In genomic region chr15:90883971-90884718, GRCh38 we compare ENCODE assay signal across 8 cellular contexts. TPM values are rescaled to one million over a fixed set of nuclear protein-coding genes. Genes with fewer than 3 reads are reported as not detected.
DNase-seq lines count a peak whose midpoint lies in the region; ATAC-seq, FAIRE-seq and TF ChIP-seq lines count a peak whose summit lies in the region.

TSS of gene FES (plus strand) at chr15:90884504. CDS start at chr15:90885046, 542 bp downstream.

- peak within 1 kb of the TSS; percentile 90 to 97 (median 94) for H3K27ac ChIP-seq in BLaER1 treated with 17β-estradiol and CSF1 and Interleukin-3, amounts not matched to agents 10 nM and 100 nM
- H3K27ac ChIP-seq in Karpas-422 (ENCODE audit: low read length): peak within 1 kb of the TSS; percentile 83
- H3K27ac ChIP-seq in cingulate gyrus (ENCODE audit: low read depth, low read length): peak within 1 kb of the TSS; percentile 32
- H3K27ac ChIP-seq in HepG2 (ENCODE audit: extremely low read length, insufficient read depth, low read length): no peak within 1 kb of the TSS

- H3K27me3 ChIP-seq in BLaER1 treated with 17β-estradiol and CSF1 and Interleukin-3, amounts not matched to agents 10 nM and 100 nM: no peaks in the 10 kb centered on the region
- no peaks in the 10 kb centered on the region for H3K27me3 ChIP-seq in Karpas-422 (ENCODE audit: low read length)
- 0 out of 5 replicates have a peak, but pooled peaks cover 0 to 3% of the 10 kb centered on the region in 2 experiments for H3K27me3 ChIP-seq in HepG2 (ENCODE audit: control insufficient read depth in 1 of 2, insufficient read depth in 2 of 2, low read length in 2 of 2)

- peak within 1 kb of the TSS; percentile 63 to 89 (median 74) for H3K4me3 ChIP-seq in BLaER1 treated with 17β-estradiol and CSF1 and Interleukin-3, amounts not matched to agents 10 nM and 100 nM
- peak within 1 kb of the TSS; percentile 66 for H3K4me3 ChIP-seq in Karpas-422 (ENCODE audit: low read length)
- peak within 1 kb of the TSS; percentile 37 to 65 (median 54); a peak in 5 of 6 replicates for H3K4me3 ChIP-seq in HepG2 (replicated peaks in 1 of 3; ENCODE audit: insufficient read depth in 1 of 3, low read depth in 2 of 3, low read length in 3 of 3)

- H3K4me1 ChIP-seq in BLaER1 treated with 17β-estradiol and CSF1 and Interleukin-3, amounts not matched to agents 10 nM and 100 nM: peaks cover 40 to 66% (median 51%) of the 10 kb centered on the region in 10 experiments
- H3K4me1 ChIP-seq in Karpas-422 (ENCODE audit: low read length): peaks cover 54% of the 10 kb centered on the region
- H3K4me1 ChIP-seq in HepG2 (ENCODE audit: insufficient read depth, low read length): peaks cover 36% of the 10 kb centered on the region

- H2AFZ ChIP-seq in Karpas-422 (ENCODE audit: low read length) (no peak within 1 kb of the TSS), HepG2 (ENCODE audit: low read length) (no peak within 1 kb of the TSS)

- BruUV-seq in HepG2 (replicated peaks; lab: Mats Ljungman, UMichigan): no TSS peak

- H4K20me1 ChIP-seq in BLaER1 treated with 17β-estradiol and CSF1 and Interleukin-3, amounts not matched to agents 10 nM and 100 nM: peaks cover 4 to 66% (median 24%) of the 10 kb centered on the region in 11 experiments; a peak in 15 of 22 replicates
- no peaks in the 10 kb centered on the region for H4K20me1 ChIP-seq in Karpas-422 (ENCODE audit: insufficient read depth, low read depth, low read length)
- 0 out of 2 replicates have a peak, but pooled peaks cover 2% of the 10 kb centered on the region for H4K20me1 ChIP-seq in HepG2 (ENCODE audit: insufficient read depth, low read length)

- peaks cover 50 to 70% (median 67%) of the 10 kb centered on the region in 11 experiments for H3K36me3 ChIP-seq in BLaER1 treated with 17β-estradiol and CSF1 and Interleukin-3, amounts not matched to agents 10 nM and 100 nM
- H3K36me3 ChIP-seq in Karpas-422 (ENCODE audit: insufficient read depth, low read length): no peaks in the 10 kb centered on the region
- peaks cover 4 to 11% of the 10 kb centered on the region in 2 experiments; a peak in 3 of 5 replicates for H3K36me3 ChIP-seq in HepG2 (replicated peaks in 1 of 2; ENCODE audit: control insufficient read depth in 1 of 2, insufficient read depth in 2 of 2, low read length in 2 of 2)

- CTCF ChIA-PET in HepG2 (lab: Yijun Ruan, JAX; ENCODE audit: low intra/inter-chr PET ratio, low total read pairs): no interaction called here

- 59% methylated on average over 19 of the region's 59 CpGs for WGBS in HepG2 (ENCODE audit: low lambda C conversion rate)

- TF ChIP-seq EP300 in HepG2 (IDR thresholded peaks at IDR 0.05; ENCODE audit: low read depth in 2 of 2, low read length in 2 of 2) (no peak), HepG2 (CRISPR knock-in tag; IDR thresholded peaks at IDR 0.05; ENCODE audit: borderline replicate concordance) (no peak)

- DNase-seq in Karpas-422 (peak; percentile 78), HepG2 (ENCODE audit: low spot score) (no peak), T1000 (lab: John Stamatoyannopoulos, UW) (no peak), NCI-H1092 treated with DMSO at 0.1 percent for 48 hours (lab: John Stamatoyannopoulos, UW) (no peak)
- no peak for DNase-seq in stimulated activated naive CD4-positive, alpha-beta T cell (lab: John Stamatoyannopoulos, UW)

- in situ Hi-C loops in HepG2 (cut with HindIII; ENCODE audit: extremely low pct_ligation_motif_present, low pct_unique_long_range_greater_than_20kb): no loop called here

- H3K9ac ChIP-seq in BLaER1 treated with 17β-estradiol and CSF1 and Interleukin-3, amounts not matched to agents 10 nM and 100 nM: peak within 1 kb of the TSS; percentile 88 to 97 (median 91)
- H3K9ac ChIP-seq in Karpas-422 (ENCODE audit: low read length): peak within 1 kb of the TSS; percentile 73
- peak within 1 kb of the TSS; percentile 53 for H3K9ac ChIP-seq in HepG2 (ENCODE audit: insufficient read depth, low read depth, low read length)

- TF ChIP-seq RAD21 in HepG2 (CRISPR knock-in tag; IDR thresholded peaks at IDR 0.05): no peak

- no peak for TF ChIP-seq CTCF in HepG2 (CRISPR knock-in tag; IDR thresholded peaks at IDR 0.05)
- TF ChIP-seq CTCF in subcutaneous adipose tissue (IDR thresholded peaks at IDR 0.05; ENCODE audit: low read depth): no peak

- peak within 1 kb of the TSS; percentile 91 to 100 (median 99) for H3K4me2 ChIP-seq in BLaER1 treated with 17β-estradiol and CSF1 and Interleukin-3, amounts not matched to agents 10 nM and 100 nM
- H3K4me2 ChIP-seq in Karpas-422 (ENCODE audit: low read depth, low read length, poor library complexity, severe bottlenecking) (peak within 1 kb of the TSS; percentile 63), HepG2 (ENCODE audit: low read depth, low read length) (peak within 1 kb of the TSS; percentile 72)

- ATAC-seq in HepG2: peak; percentile 37

- H3K79me2 ChIP-seq in Karpas-422 (ENCODE audit: low read length) (peaks cover 4% of the 10 kb centered on the region; the same call in 1 of the 2 replicates), HepG2 (ENCODE audit: insufficient read depth, low read length) (no peaks in the 10 kb centered on the region)

- H3K9me2 ChIP-seq in Karpas-422 (replicated peaks; ENCODE audit: insufficient read depth, low read length): no peaks in the 10 kb centered on the region

- intact Hi-C loops in HepG2 (cut with micrococcal nuclease; ENCODE audit: unreplicated experiment): no loop called here

- POLR2A ChIA-PET in HepG2 (lab: Yijun Ruan, JAX): interaction anchor here (0.7 to 5.1 kb wide), 8 partner anchors 9 to 236 kb away, joined by 3 to 52 read pairs (median 8); partner anchors contain the start of gene MAN2A2

- no peaks in the 10 kb centered on the region for H3K9me3 ChIP-seq in BLaER1 treated with 17β-estradiol and CSF1 and Interleukin-3, amounts not matched to agents 10 nM and 100 nM (replicated peaks in 1 of 11)
- H3K9me3 ChIP-seq in Karpas-422 (ENCODE audit: low read length) (no peaks in the 10 kb centered on the region), HepG2 (ENCODE audit: low read length) (no peaks in the 10 kb centered on the region)

- TF ChIP-seq POLR2A in HepG2 (IDR thresholded peaks at IDR 0.05; ENCODE audit: insufficient read depth in 1 of 2, low read depth in 2 of 2, low read length in 2 of 2): no peak

- no peak for FAIRE-seq in HepG2 (lab: Jason Lieb, UNC)

TF ChIP-seq in HepG2, 621 proteins besides CTCF, POLR2A, EP300 and RAD21 (continues in another document):
- no peak for TF ChIP-seq ZNF567 (CRISPR knock-in tag; IDR thresholded peaks at IDR 0.05; ENCODE audit: borderline replicate concordance)
- TF ChIP-seq HHEX (CRISPR knock-in tag; IDR thresholded peaks at IDR 0.05): no peak
- TF ChIP-seq MXD3 (CRISPR knock-in tag; IDR thresholded peaks at IDR 0.05): no peak
- TF ChIP-seq ZNF891 (CRISPR knock-in tag; IDR thresholded peaks at IDR 0.05): no peak
- TF ChIP-seq KLF16 (CRISPR knock-in tag; IDR thresholded peaks at IDR 0.05): no peak
- TF ChIP-seq MAF1 (CRISPR knock-in tag; IDR thresholded peaks at IDR 0.05; ENCODE audit: borderline replicate concordance): no peak
- TF ChIP-seq MZF1 (CRISPR knock-in tag; IDR thresholded peaks at IDR 0.05; ENCODE audit: borderline replicate concordance): no peak
- TF ChIP-seq PHF21A (CRISPR knock-in tag; IDR thresholded peaks at IDR 0.05): no peak
- TF ChIP-seq NFIC (IDR thresholded peaks at IDR 0.05; ENCODE audit: low read length): no peak
- TF ChIP-seq SP5 (CRISPR knock-in tag; IDR thresholded peaks at IDR 0.05; ENCODE audit: borderline replicate concordance, low read depth): no peak
- TF ChIP-seq ZNF20 (CRISPR knock-in tag; IDR thresholded peaks at IDR 0.05): no peak
- TF ChIP-seq THRA (CRISPR knock-in tag; IDR thresholded peaks at IDR 0.05; ENCODE audit: borderline replicate concordance): no peak

RNA-seq across cellular contexts. Expression of gene FES, which starts in this region (rescaled TPM):
- total RNA-seq in Karpas-422 (2014; rRNA removed; shearing (Covaris generic); ENCODE audit: low replicate concordance): 33.7 and 88.0 TPM in 2 replicates
- total RNA-seq in HepG2 (2016; rRNA removed; fragmentation: Illumina TruSeq; extraction: Trizol) (8.5 and 9.5 TPM in 2 replicates), subcutaneous adipose tissue (10 to 100 TPM; 37.5 to 85.2 (median 75.8) TPM)
- 3.0 and 3.5 TPM in 2 replicates for total RNA-seq in HepG2 (2016; cell fraction: cytosol; rRNA removed; fragmentation: Illumina TruSeq; extraction: Trizol; ENCODE audit: low read depth)
- 9.6 TPM in 2 replicates for total RNA-seq in HepG2 (2016; cell fraction: insoluble cytoplasmic fraction; rRNA removed; fragmentation: Illumina TruSeq; extraction: Trizol)
- 3.8 and 4.7 TPM in 2 replicates for total RNA-seq in HepG2 (2016; cell fraction: membrane; rRNA removed; fragmentation: Illumina TruSeq; extraction: Trizol)
- total RNA-seq in HepG2 (2016; cell fraction: nucleus; rRNA removed; fragmentation: Illumina TruSeq; extraction: Trizol): 5.2 and 5.4 TPM in 2 replicates
- polyA plus RNA-seq in HepG2 (2011; rRNA removed): 4.0 and 4.3 TPM in 2 replicates
- 2.8 and 5.7 TPM in 2 replicates for polyA plus RNA-seq in HepG2 (2011; cell fraction: cytosol; rRNA removed)
- polyA plus RNA-seq in HepG2 (2011; cell fraction: nucleus; rRNA removed): 13.7 and 22.6 TPM in 2 replicates
- polyA plus RNA-seq in HepG2 (2012): 1.3 and 1.7 TPM in 2 replicates
- 3.0 TPM in 2 replicates for polyA plus RNA-seq in HepG2 (2016; cell fraction: cytosol; fragmentation: Illumina TruSeq; extraction: Trizol; ENCODE audit: low read depth)
- polyA plus RNA-seq in HepG2 (2016; cell fraction: insoluble cytoplasmic fraction; fragmentation: Illumina TruSeq; extraction: Trizol; ENCODE audit: low read depth): 6.1 and 6.9 TPM in 2 replicates
- 2.4 TPM in 2 replicates for polyA plus RNA-seq in HepG2 (2016; cell fraction: membrane; fragmentation: Illumina TruSeq; extraction: Trizol; ENCODE audit: low read depth)
- polyA plus RNA-seq in HepG2 (2016; cell fraction: nucleus; fragmentation: Illumina TruSeq; extraction: Trizol; ENCODE audit: insufficient read depth, low read depth): 8.5 and 10.3 TPM in 2 replicates
- polyA minus RNA-seq in HepG2 (2011; rRNA and poly(A)+ RNA removed; ENCODE audit: low replicate concordance): 0.37 and 5.3 TPM in 2 replicates
- 1.7 and 1.8 TPM in 2 replicates for polyA minus RNA-seq in HepG2 (2011; cell fraction: cytosol; rRNA and poly(A)+ RNA removed)
- 5.1 and 6.2 TPM in 2 replicates for polyA minus RNA-seq in HepG2 (2011; cell fraction: nucleus; rRNA and poly(A)+ RNA removed)
